19 cellular contexts compared by ENCODE assay signal in genomic region chr9:115220339-115221009, GRCh38.
DNase-seq lines count a peak whose midpoint lies in the region; ATAC-seq and TF ChIP-seq lines count a peak whose summit lies in the region.
"Had no signal": no experiment of that assay in that cellular context is flagged by ENCODE, and none has a peak within 500 bp of the region (broad histone marks: within the 10 kb centered on the region; RNA-seq: fewer than 3 reads in every experiment).

No MANE protein-coding gene starts in this region.

- POLR2A ChIA-PET in HEK293 (lab: Yijun Ruan, JAX): interaction anchor here (0.6 kb wide), 1 partner anchor 113 kb away, joined by 3 read pairs; no protein-coding TSS in a partner anchor

- H3K9me3 Mint-ChIP-seq in neural crest cell: no peaks in the 10 kb centered on the region
- H3K9me3 Mint-ChIP-seq in activated T-cell treated with anti-CD3 and anti-CD28 coated beads, Interleukin-2, amount 50 U/mL, for 24 hours: no peaks in the 10 kb centered on the region
- no peaks in the 10 kb centered on the region for H3K9me3 Mint-ChIP-seq in endothelial cell (ENCODE audit: unreplicated experiment)
- H3K9me3 Mint-ChIP-seq: activated naive CD4-positive, alpha-beta T cell treated with anti-CD3 and anti-CD28 coated beads, Interleukin-2, amount 10 ng/mL, durations not matched to agents 7 days and 5 days; GM23338; natural killer cell had no signal

- peaks cover 20% of the 10 kb centered on the region for H3K27me3 Mint-ChIP-seq in neural crest cell (ENCODE audit: low read depth)
- peaks cover 41% of the 10 kb centered on the region for H3K27me3 Mint-ChIP-seq in activated T-cell treated with anti-CD3 and anti-CD28 coated beads, Interleukin-2, amount 50 U/mL, for 24 hours
- no peaks in the 10 kb centered on the region for H3K27me3 Mint-ChIP-seq in endothelial cell (ENCODE audit: unreplicated experiment)

- no peak for ATAC-seq in left colon
- ATAC-seq: body of pancreas, GM23338, lower lobe of right lung, natural killer cell, right cardiac atrium had no signal

- TF ChIP-seq CTCF in HEK293 (tag by site-specific recombination; IDR thresholded peaks at IDR 0.05) (no peak), neural crest cell (conservative IDR thresholded peaks at IDR 0.05) (no peak), endothelial cell (IDR thresholded peaks at IDR 0.05; ENCODE audit: unreplicated experiment) (no peak)

- CTCF ChIA-PET in HEK293 (lab: Yijun Ruan, JAX): no interaction called here

- no peaks in the 10 kb centered on the region for H3K9me3 ChIP-seq in HEK293 (ENCODE audit: control insufficient read depth, insufficient read depth, low read depth, low read length)
- H3K9me3 ChIP-seq: body of pancreas, lower lobe of right lung, suprapubic skin had no signal

- no peaks in the 10 kb centered on the region for H3K4me1 ChIP-seq in HEK293 (ENCODE audit: control insufficient read depth, insufficient read depth, low read length)
- H3K4me1 ChIP-seq: body of pancreas, lower lobe of right lung, suprapubic skin had no signal

- H3K36me3 Mint-ChIP-seq in neural crest cell (ENCODE audit: low read depth) (no peaks in the 10 kb centered on the region), endothelial cell (ENCODE audit: low read depth, unreplicated experiment) (no peaks in the 10 kb centered on the region)
- no peaks in the 10 kb centered on the region for H3K36me3 Mint-ChIP-seq in activated T-cell treated with anti-CD3 and anti-CD28 coated beads, Interleukin-2, amount 50 U/mL, for 24 hours (ENCODE audit: low read depth)
- H3K36me3 Mint-ChIP-seq: activated naive CD4-positive, alpha-beta T cell treated with anti-CD3 and anti-CD28 coated beads, Interleukin-2, amount 10 ng/mL, durations not matched to agents 7 days and 5 days; natural killer cell had no signal

- H3K4me1 Mint-ChIP-seq in neural crest cell (peaks cover 21% of the 10 kb centered on the region), endothelial cell (ENCODE audit: unreplicated experiment) (no peaks in the 10 kb centered on the region)
- no peaks in the 10 kb centered on the region for H3K4me1 Mint-ChIP-seq in activated T-cell treated with anti-CD3 and anti-CD28 coated beads, Interleukin-2, amount 50 U/mL, for 24 hours (ENCODE audit: low read depth)
- H3K4me1 Mint-ChIP-seq: activated naive CD4-positive, alpha-beta T cell treated with anti-CD3 and anti-CD28 coated beads, Interleukin-2, amount 10 ng/mL, durations not matched to agents 7 days and 5 days; natural killer cell had no signal

- intact Hi-C loops in left colon (cut with DNase I, micrococcal nuclease): no loop called here

- peak overlapping the region; percentile 15 for H3K27ac Mint-ChIP-seq in neural crest cell (ENCODE audit: unreplicated experiment)
- H3K27ac Mint-ChIP-seq in activated T-cell treated with anti-CD3 and anti-CD28 coated beads, Interleukin-2, amount 50 U/mL, for 24 hours: no peak overlapping the region
- no peak overlapping the region for H3K27ac Mint-ChIP-seq in endothelial cell (ENCODE audit: unreplicated experiment)
- H3K27ac Mint-ChIP-seq: activated naive CD4-positive, alpha-beta T cell treated with anti-CD3 and anti-CD28 coated beads, Interleukin-2, amount 10 ng/mL, durations not matched to agents 7 days and 5 days; GM23338; natural killer cell had no signal

- H3K36me3 ChIP-seq in HEK293 (ENCODE audit: control insufficient read depth in 2 of 2, insufficient read depth in 1 of 2, low read length in 2 of 2): no peaks in the 10 kb centered on the region
- H3K36me3 ChIP-seq: lower lobe of right lung, suprapubic skin had no signal

- no peak overlapping the region for H3K27ac ChIP-seq in HEK293 (ENCODE audit: extremely low read depth, low read depth, low read length)
- H3K27ac ChIP-seq: body of pancreas, dorsolateral prefrontal cortex, lower lobe of right lung, suprapubic skin had no signal

- H3K4me3 Mint-ChIP-seq in neural crest cell: no peak overlapping the region
- no peak overlapping the region for H3K4me3 Mint-ChIP-seq in activated T-cell treated with anti-CD3 and anti-CD28 coated beads, Interleukin-2, amount 50 U/mL, for 24 hours
- no peak overlapping the region for H3K4me3 Mint-ChIP-seq in endothelial cell (ENCODE audit: unreplicated experiment)
- H3K4me3 Mint-ChIP-seq: activated naive CD4-positive, alpha-beta T cell treated with anti-CD3 and anti-CD28 coated beads, Interleukin-2, amount 10 ng/mL, durations not matched to agents 7 days and 5 days; GM23338; natural killer cell had no signal

- DNase-seq in NCI-H345 (lab: John Stamatoyannopoulos, UW) (peak; percentile 79), dedifferentiated amniotic fluid mesenchymal stem cell (ENCODE audit: extremely low spot score) (peak; percentile 37), neural crest cell (ENCODE audit: low read depth, low spot score) (no peak), left colon (no peak), endothelial cell (ENCODE audit: low spot score) (no peak)
- DNase-seq in activated T-cell treated with anti-CD3 and anti-CD28 coated beads, Interleukin-2, amount 50 U/mL, for 24 hours: no peak
- DNase-seq: activated CD4-positive, alpha-beta T cell treated with anti-CD3 and anti-CD28 coated beads for 48 hours; activated naive CD4-positive, alpha-beta T cell treated with anti-CD3 and anti-CD28 coated beads, Interleukin-2, amount 10 ng/mL, durations not matched to agents 7 days and 5 days; body of pancreas; C1 segment of cervical spinal cord; dorsolateral prefrontal cortex; lower lobe of right lung; natural killer cell; NCI-H2029 treated with DMSO at 0.1 percent for 48 hours; T1000 had no signal

- no peak overlapping the region for H3K4me3 ChIP-seq in HEK293 (ENCODE audit: low read depth, low read length)
- H3K4me3 ChIP-seq: body of pancreas, dorsolateral prefrontal cortex, GM23338, lower lobe of right lung, suprapubic skin had no signal

TF ChIP-seq in HEK293, 187 proteins besides CTCF, POLR2A, EP300 and RAD21:
- TF ChIP-seq, protein P1, sequence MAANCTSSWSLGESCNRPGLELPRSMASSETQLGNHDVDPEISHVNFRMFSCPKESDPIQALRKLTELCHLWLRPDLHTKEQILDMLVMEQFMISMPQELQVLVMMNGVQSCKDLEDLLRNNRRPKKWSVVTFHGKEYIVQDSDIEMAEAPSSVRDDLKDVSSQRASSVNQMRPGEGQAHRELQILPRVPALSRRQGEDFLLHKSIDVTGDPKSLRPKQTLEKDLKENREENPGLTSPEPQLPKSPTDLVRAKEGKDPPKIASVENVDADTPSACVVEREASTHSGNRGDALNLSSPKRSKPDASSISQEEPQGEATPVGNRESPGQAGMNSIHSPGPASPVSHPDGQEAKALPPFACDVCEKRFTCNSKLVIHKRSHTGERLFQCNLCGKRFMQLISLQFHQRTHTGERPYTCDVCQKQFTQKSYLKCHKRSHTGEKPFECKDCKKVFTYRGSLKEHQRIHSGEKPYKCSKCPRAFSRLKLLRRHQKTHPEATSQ (tag by site-specific recombination; IDR thresholded peaks at IDR 0.05): no peak
- TF ChIP-seq ZNF510 (tag by site-specific recombination; IDR thresholded peaks at IDR 0.05; ENCODE audit: insufficient replicate concordance) (no peak), PRDM10 (tag by site-specific recombination; IDR thresholded peaks at IDR 0.05) (0 out of 2 replicates have a peak, but pooled peaks have one; percentile 12), ZSCAN16 (tag by site-specific recombination; IDR thresholded peaks at IDR 0.05) (no peak)
TF ChIP-seq in HEK293: peak in this region for 1.

Comparison
In these comparisons a context has a peak if more than half of its experiments do, and no peak if none do; other contexts are left out.
1. DNase-seq: peak in NCI-H345 (single experiment) and dedifferentiated amniotic fluid mesenchymal stem cell (single experiment); none in neural crest cell (single experiment), left colon (0 of 2), activated T-cell treated with anti-CD3 and anti-CD28 coated beads, Interleukin-2, amount 50 U/mL, for 24 hours (single experiment) and endothelial cell (single experiment).